ENCODE assay signal across 18 cellular contexts in the genomic region with DNA sequence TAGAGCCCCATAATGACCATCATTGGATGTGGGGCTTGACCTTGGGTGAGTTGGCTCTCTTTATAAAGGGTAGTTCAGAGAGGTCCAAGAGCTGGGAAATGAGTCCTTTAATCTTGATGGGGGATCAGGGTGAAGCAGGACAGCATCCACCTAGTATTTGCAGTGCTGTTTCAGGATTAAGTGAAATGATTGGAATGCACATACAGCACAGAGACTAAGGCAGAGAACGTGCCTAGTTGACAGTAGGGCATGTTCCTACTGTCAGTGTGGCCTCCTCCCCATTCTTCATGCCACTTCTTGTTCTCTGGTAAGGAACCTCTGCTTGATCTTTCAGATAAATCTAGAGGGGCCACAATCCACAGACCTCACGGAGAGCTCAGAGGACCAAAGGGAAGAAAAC.
DNase-seq lines count a peak whose midpoint lies in the region; ATAC-seq, FAIRE-seq and TF ChIP-seq lines count a peak whose summit lies in the region.
"Had no signal": no experiment of that assay in that cellular context is flagged by ENCODE, and none has a peak within 500 bp of the region (broad histone marks: within the 10 kb centered on the region; RNA-seq: fewer than 3 reads in every experiment).

No MANE protein-coding gene starts in this region.

- TF ChIP-seq POLR2A in sigmoid colon (IDR thresholded peaks at IDR 0.05) = no peak

- no peak overlapping the region for H3K27ac ChIP-seq in BLaER1
- H3K27ac ChIP-seq in WERI-Rb-1 = peak overlapping the region; percentile 82
- H3K27ac ChIP-seq in keratinocyte (ENCODE audit: control insufficient read depth, insufficient read depth, low read length) = no peak overlapping the region
- H3K27ac ChIP-seq in sigmoid colon = no peak overlapping the region
- H3K27ac ChIP-seq: Peyer's patch had no signal

- H3K4me3 ChIP-seq in BLaER1 (no peak overlapping the region), WERI-Rb-1 (ENCODE audit: low read depth, low read length) (peak overlapping the region; percentile 13), keratinocyte (ENCODE audit: control insufficient read depth in 2 of 3, extremely low read depth in 1 of 3, insufficient read depth in 2 of 3, low read depth in 1 of 3, low read length in 3 of 3) (no peak overlapping the region), sigmoid colon (no peak overlapping the region)
- H3K4me3 ChIP-seq: HAP-1, Peyer's patch had no signal

- peaks cover 5% of the 10 kb centered on the region; the same call in 1 of the 2 replicates for H3K27me3 Mint-ChIP-seq in HFFc6 (ENCODE audit: insufficient read depth)

- no peak overlapping the region for H2AFZ ChIP-seq in keratinocyte (ENCODE audit: control insufficient read depth, low read length)

- dilution Hi-C loops in keratinocyte (cut with MboI; ENCODE audit: extremely low pct_ligation_motif_present, low sequenced_read_pairs) = no loop called here

- intact Hi-C loops in sigmoid colon (cut with DNase I) = no loop called here

- H4K20me1 ChIP-seq in BLaER1 = no peaks in the 10 kb centered on the region
- H4K20me1 ChIP-seq in keratinocyte (ENCODE audit: control insufficient read depth, extremely low read depth, insufficient read depth, low read length) = no peaks in the 10 kb centered on the region

- H3K9me1 ChIP-seq in keratinocyte (ENCODE audit: control insufficient read depth, extremely low read depth, insufficient read depth, low read length) = no peaks in the 10 kb centered on the region

- no peak overlapping the region for H3K9ac ChIP-seq in BLaER1
- H3K9ac ChIP-seq in keratinocyte (ENCODE audit: control insufficient read depth, extremely low read depth, insufficient read depth, low read length) = no peak overlapping the region

- no peaks in the 10 kb centered on the region for H3K36me3 Mint-ChIP-seq in HFFc6 (ENCODE audit: low read depth)
- H3K36me3 Mint-ChIP-seq: CD4-positive, alpha-beta memory T cell had no signal

- no peaks in the 10 kb centered on the region for H3K9me3 Mint-ChIP-seq in HFFc6
- H3K9me3 Mint-ChIP-seq: CD4-positive, alpha-beta memory T cell had no signal

- peaks cover 22% of the 10 kb centered on the region for H3K4me1 ChIP-seq in BLaER1
- peaks cover 10% of the 10 kb centered on the region for H3K4me1 ChIP-seq in keratinocyte (ENCODE audit: control insufficient read depth, extremely low read depth, insufficient read depth, low read length)
- H3K4me1 ChIP-seq in sigmoid colon = no peaks in the 10 kb centered on the region
- H3K4me1 ChIP-seq: HAP-1, Peyer's patch had no signal

- H3K4me3 Mint-ChIP-seq in HFFc6 = peak overlapping the region; percentile 49
- H3K4me3 Mint-ChIP-seq: CD4-positive, alpha-beta memory T cell had no signal

- no peaks in the 10 kb centered on the region for H3K79me2 ChIP-seq in keratinocyte (ENCODE audit: control insufficient read depth, insufficient read depth, low read length)

- H3K36me3 ChIP-seq in BLaER1 (no peaks in the 10 kb centered on the region), WERI-Rb-1 (no peaks in the 10 kb centered on the region), keratinocyte (ENCODE audit: control insufficient read depth in 2 of 2, extremely low read depth in 1 of 2, insufficient read depth in 2 of 2, low read length in 2 of 2) (no peaks in the 10 kb centered on the region), sigmoid colon (no peaks in the 10 kb centered on the region)
- H3K36me3 ChIP-seq: HAP-1, Peyer's patch had no signal

- peak overlapping the region; percentile 60 for H3K27ac Mint-ChIP-seq in HFFc6

- H3K27me3 ChIP-seq in BLaER1 (no peaks in the 10 kb centered on the region), WERI-Rb-1 (ENCODE audit: insufficient read depth, low read depth, severe bottlenecking) (no peaks in the 10 kb centered on the region), keratinocyte (ENCODE audit: control insufficient read depth, extremely low read depth, insufficient read depth, low read length) (peaks cover 4% of the 10 kb centered on the region), sigmoid colon (no peaks in the 10 kb centered on the region)
- H3K27me3 ChIP-seq: Peyer's patch had no signal

- no peak for TF ChIP-seq EP300 in sigmoid colon (IDR thresholded peaks at IDR 0.05)

- H3K4me2 ChIP-seq in BLaER1 (0 out of 2 replicates have a peak overlapping the region, but pooled peaks have one; percentile 5), keratinocyte (ENCODE audit: control insufficient read depth, extremely low read depth, insufficient read depth, low read depth, low read length) (no peak overlapping the region)

- TF ChIP-seq CTCF in HFFc6 (IDR thresholded peaks at IDR 0.05) = no peak
- no peak for TF ChIP-seq CTCF in WERI-Rb-1 (IDR thresholded peaks at IDR 0.05; ENCODE audit: low read depth, low read length)
- no peak for TF ChIP-seq CTCF in keratinocyte (optimal IDR thresholded peaks at IDR 0.05 in 1 of 3, IDR thresholded peaks at IDR 0.05 in 1 of 3, conservative IDR thresholded peaks at IDR 0.05 in 1 of 3; ENCODE audit: extremely low read depth in 1 of 3, insufficient read depth in 2 of 3, low read length in 3 of 3)
- TF ChIP-seq CTCF in sigmoid colon (IDR thresholded peaks at IDR 0.05) = no peak

- H3K4me1 Mint-ChIP-seq in HFFc6 (ENCODE audit: low read depth) = peaks cover 47% of the 10 kb centered on the region

- ATAC-seq in HG03280 (IDR thresholded peaks at IDR 0.05; ENCODE audit: unreplicated experiment) = no peak
- ATAC-seq: Right ventricle myocardium inferior had no signal

- FAIRE-seq in keratinocyte (lab: Jason Lieb, UNC) = peak; percentile 67
- FAIRE-seq: A204.1 had no signal

- WGBS in sigmoid colon, 2 donors = 80 to 82% methylated on average over 2 of the region's 2 CpGs

- DNase-seq in HFFc6 (peak; percentile 19), WERI-Rb-1 (no peak), keratinocyte (ENCODE audit: low read depth, low spot score) (no peak), T1000 (lab: John Stamatoyannopoulos, UW) (no peak), sigmoid colon (no peak)
- DNase-seq in activated CD8-positive, alpha-beta memory T cell treated with anti-CD3 and anti-CD28 coated beads, Interleukin-2, amount 50 U/mL, for 48 hours = no peak
- DNase-seq: CD4-positive, alpha-beta memory T cell; DMS53; NCI-H1105 treated with DMSO at 0.1 percent for 48 hours; NCI-H1694 treated with DMSO at 0.1 percent for 48 hours; NCI-H748 treated with DMSO at 0.1 percent for 48 hours; NK-92 treated with Interleukin-12 subunit alpha and Interleukin-12 subunit beta, amount 100 ng/mL, for 24 hours; Peyer's patch had no signal

- H3K9me3 ChIP-seq in BLaER1 (no peaks in the 10 kb centered on the region), WERI-Rb-1 (ENCODE audit: severe bottlenecking) (no peaks in the 10 kb centered on the region), keratinocyte (ENCODE audit: control insufficient read depth, low read depth, low read length) (no peaks in the 10 kb centered on the region), sigmoid colon (no peaks in the 10 kb centered on the region)
- H3K9me3 ChIP-seq: HAP-1, Peyer's patch had no signal
